8 cellular contexts compared by ENCODE assay signal in the genomic region with DNA sequence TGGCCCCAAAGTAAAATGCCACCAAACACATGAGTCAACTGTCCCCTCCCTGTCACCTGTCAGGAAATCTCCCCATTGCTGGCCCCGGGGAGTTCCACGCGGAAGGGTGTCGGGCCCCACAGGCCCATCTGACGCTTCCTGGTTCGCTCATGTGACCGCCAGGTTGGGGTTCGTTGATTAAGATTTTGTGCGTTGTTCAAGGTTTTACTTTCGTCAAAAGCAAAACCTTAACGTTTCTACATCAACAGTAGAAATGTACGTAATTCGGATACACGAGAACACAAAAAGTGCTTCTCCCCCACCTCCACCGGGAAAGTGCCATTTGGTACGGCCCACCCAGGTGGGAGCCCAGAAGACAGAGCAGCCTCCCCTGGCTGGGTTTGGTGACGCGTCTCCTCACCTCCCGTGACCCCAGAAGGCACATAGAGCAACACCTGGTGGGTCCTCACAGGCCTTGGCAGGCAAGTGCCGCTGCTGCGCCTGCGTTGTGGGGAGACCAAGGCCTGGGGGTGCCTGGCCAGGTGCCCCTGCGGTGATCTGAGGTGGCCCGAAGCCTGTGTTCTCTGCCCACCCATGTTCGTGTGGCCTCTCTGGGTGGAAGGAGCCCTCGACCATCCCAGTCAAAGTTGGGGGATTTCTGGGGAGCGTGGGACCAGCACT.
DNase-seq lines count a peak whose midpoint lies in the region; ATAC-seq and FAIRE-seq lines count a peak whose summit lies in the region.

No MANE protein-coding gene starts in this region.

- no peaks in the 10 kb centered on the region for H3K9me3 Mint-ChIP-seq in stimulated activated naive CD8-positive, alpha-beta T cell treated with anti-CD3 and anti-CD28 coated beads, Interleukin-15, Interleukin-2, amounts not matched to agents 100 ng/mL and 50 ng/mL, for 24 hours

- H3K4me3 Mint-ChIP-seq in stimulated activated naive CD8-positive, alpha-beta T cell treated with anti-CD3 and anti-CD28 coated beads, Interleukin-15, Interleukin-2, amounts not matched to agents 100 ng/mL and 50 ng/mL, for 24 hours, result peak overlapping the region; percentile 75

- DNase-seq in CD1c-positive myeloid dendritic cell (ENCODE audit: extremely low spot score) (peak; percentile 39), T follicular helper cell (ENCODE audit: low read depth) (peak; percentile 44), HTR-8/SVneo (ENCODE audit: insufficient read length, low spot score) (no peak), C1 segment of cervical spinal cord (lab: John Stamatoyannopoulos, UW) (no peak), mesenteric fat pad (ENCODE audit: low spot score) (no peak)
- peak; percentile 42 for DNase-seq in central memory CD4-positive, alpha-beta T cell

- ATAC-seq in GM21528 (IDR thresholded peaks at IDR 0.05; ENCODE audit: low FRiP score, unreplicated experiment), result peak; percentile 48

- no peaks in the 10 kb centered on the region for H3K27me3 Mint-ChIP-seq in stimulated activated naive CD8-positive, alpha-beta T cell treated with anti-CD3 and anti-CD28 coated beads, Interleukin-15, Interleukin-2, amounts not matched to agents 100 ng/mL and 50 ng/mL, for 24 hours

- FAIRE-seq in HTR-8/SVneo (lab: Jason Lieb, UNC), result no peak

- peaks cover 4% of the 10 kb centered on the region for H3K36me3 Mint-ChIP-seq in stimulated activated naive CD8-positive, alpha-beta T cell treated with anti-CD3 and anti-CD28 coated beads, Interleukin-15, Interleukin-2, amounts not matched to agents 100 ng/mL and 50 ng/mL, for 24 hours (ENCODE audit: low read depth)

- H3K4me1 Mint-ChIP-seq in stimulated activated naive CD8-positive, alpha-beta T cell treated with anti-CD3 and anti-CD28 coated beads, Interleukin-15, Interleukin-2, amounts not matched to agents 100 ng/mL and 50 ng/mL, for 24 hours (ENCODE audit: low read depth), result peaks cover 38% of the 10 kb centered on the region

- peak overlapping the region; percentile 91 for H3K27ac Mint-ChIP-seq in stimulated activated naive CD8-positive, alpha-beta T cell treated with anti-CD3 and anti-CD28 coated beads, Interleukin-15, Interleukin-2, amounts not matched to agents 100 ng/mL and 50 ng/mL, for 24 hours

Comparison
In these comparisons a context has a peak if more than half of its experiments do, and no peak if none do; other contexts are left out.
1. DNase-seq: peak in CD1c-positive myeloid dendritic cell (single experiment), T follicular helper cell (single experiment) and central memory CD4-positive, alpha-beta T cell (single experiment); none in HTR-8/SVneo (single experiment), C1 segment of cervical spinal cord (0 of 14) and mesenteric fat pad (single experiment).